Comparison of ENCODE assay signal across 20 cellular contexts in the genomic region with DNA sequence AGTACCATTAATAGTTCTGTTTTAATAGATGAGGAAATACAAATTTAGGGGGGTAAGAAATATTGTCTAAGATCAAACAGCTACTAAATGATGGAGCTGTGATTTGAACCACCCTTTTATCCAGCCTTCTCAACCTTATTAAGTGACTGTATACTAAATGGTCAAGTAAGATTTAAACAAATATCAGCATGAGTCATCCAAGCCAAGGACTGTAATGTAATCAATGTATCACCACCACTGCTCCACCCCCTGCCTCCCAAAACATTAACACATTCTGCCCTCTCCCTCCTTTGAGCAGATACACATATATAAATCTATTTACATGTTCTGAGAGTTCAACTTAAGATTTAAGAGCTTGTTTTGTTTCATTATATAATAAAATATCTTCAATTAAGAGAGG. TPM values are rescaled to one million over a fixed set of nuclear protein-coding genes. Genes with fewer than 3 reads are reported as not detected.
A peak's percentile ranks its signal among the peaks of the same experiment; 100 is the strongest.
DNase-seq lines count a peak whose midpoint lies in the region; ATAC-seq, FAIRE-seq and TF ChIP-seq lines count a peak whose summit lies in the region.
"Had no signal": no experiment of that assay in that cellular context is flagged by ENCODE, and none has a peak within 500 bp of the region (broad histone marks: within the 10 kb centered on the region; RNA-seq: fewer than 3 reads in every experiment).

No MANE protein-coding gene starts in this region.

- H3K4me3 ChIP-seq in GM23248 (no peak overlapping the region), OCI-LY7 (ENCODE audit: low read depth, low read length, poor library complexity, severe bottlenecking) (no peak overlapping the region), bronchial epithelial cell (ENCODE audit: low read depth, low read length) (no peak overlapping the region), mesenchymal stem cell (ENCODE audit: insufficient read depth in 1 of 2, low read depth in 1 of 2, low read length in 2 of 2) (no peak overlapping the region), SK-N-SH (ENCODE audit: low read depth in 2 of 2, low read length in 1 of 2) (no peak overlapping the region)
- H3K4me3 ChIP-seq: left ventricle myocardium inferior, suprapubic skin had no signal

- no peaks in the 10 kb centered on the region for H3K4me1 Mint-ChIP-seq in activated T-cell treated with anti-CD3 and anti-CD28 coated beads, Interleukin-2, amount 50 U/mL, for 24 hours (ENCODE audit: low read depth)
- H3K4me1 Mint-ChIP-seq in nephron progenitor cell, result no peaks in the 10 kb centered on the region
- H3K4me1 Mint-ChIP-seq: CD4-positive, alpha-beta memory T cell had no signal

- H2BK15ac ChIP-seq in mesenchymal stem cell (ENCODE audit: low read depth, poor library complexity, severe bottlenecking), result no peak overlapping the region

- H4K20me1 ChIP-seq in GM23248 (ENCODE audit: insufficient read depth), result no peaks in the 10 kb centered on the region
- no peaks in the 10 kb centered on the region for H4K20me1 ChIP-seq in OCI-LY7 (ENCODE audit: insufficient read depth, low read length)
- no peaks in the 10 kb centered on the region for H4K20me1 ChIP-seq in SK-N-SH (ENCODE audit: insufficient read depth)

- in situ Hi-C loops in GM23248 (cut with MboI), result loop anchor here (25.0 kb wide), 1 partner anchor 1659 kb away; the partner anchor contains the start of gene DEPDC1

- TF ChIP-seq EP300 in SK-N-SH (IDR thresholded peaks at IDR 0.05; ENCODE audit: borderline replicate concordance in 1 of 2, low read depth in 1 of 2, low read length in 1 of 2), result no peak

- no peak overlapping the region for H3K23ac ChIP-seq in mesenchymal stem cell (ENCODE audit: low read length in 2 of 2)

- H3K9me3 ChIP-seq in GM23248 (ENCODE audit: low read depth), result no peaks in the 10 kb centered on the region
- no peaks in the 10 kb centered on the region for H3K9me3 ChIP-seq in OCI-LY7 (ENCODE audit: low read length)
- H3K9me3 ChIP-seq in mesenchymal stem cell (ENCODE audit: control insufficient read depth, low read length), result no peaks in the 10 kb centered on the region
- no peaks in the 10 kb centered on the region for H3K9me3 ChIP-seq in SK-N-SH
- H3K9me3 ChIP-seq: left ventricle myocardium inferior, suprapubic skin had no signal

- H2AK5ac ChIP-seq in mesenchymal stem cell (ENCODE audit: low read length, severe bottlenecking), result no peak overlapping the region

- H3F3A ChIP-seq in GM23248 (ENCODE audit: insufficient read depth) (no peaks in the 10 kb centered on the region; the same call in 1 of the 2 replicates), SK-N-SH (replicated peaks; ENCODE audit: insufficient read depth) (peaks cover 16% of the 10 kb centered on the region)

- H2AFZ ChIP-seq in GM23248 (no peak overlapping the region), OCI-LY7 (ENCODE audit: low read length) (no peak overlapping the region), mesenchymal stem cell (ENCODE audit: low read depth, low read length) (no peak overlapping the region), SK-N-SH (ENCODE audit: low read depth) (no peak overlapping the region)

- H3K9ac ChIP-seq in GM23248 (no peak overlapping the region), mesenchymal stem cell (ENCODE audit: low read length) (peak overlapping the region; percentile 16), SK-N-SH (no peak overlapping the region)

- H3K27ac ChIP-seq in GM23248 (no peak overlapping the region), OCI-LY7 (ENCODE audit: low read depth, low read length, poor library complexity, severe bottlenecking) (no peak overlapping the region), mesenchymal stem cell (ENCODE audit: low read length, poor library complexity, severe bottlenecking) (no peak overlapping the region), SK-N-SH (ENCODE audit: low read depth in 2 of 2, low read length in 1 of 2) (no peak overlapping the region)
- H3K27ac ChIP-seq: left ventricle myocardium inferior, suprapubic skin had no signal

- no peak overlapping the region for H2BK5ac ChIP-seq in mesenchymal stem cell (ENCODE audit: low read depth, low read length, poor library complexity, severe bottlenecking)

- H3K36me3 Mint-ChIP-seq in activated T-cell treated with anti-CD3 and anti-CD28 coated beads, Interleukin-2, amount 50 U/mL, for 24 hours (ENCODE audit: low read depth), result peaks cover 52% of the 10 kb centered on the region
- peaks cover 21% of the 10 kb centered on the region for H3K36me3 Mint-ChIP-seq in nephron progenitor cell (ENCODE audit: low read depth)

- FAIRE-seq in bronchial epithelial cell (lab: Jason Lieb, UNC), result no peak

- H3K4me2 ChIP-seq in GM23248 (ENCODE audit: unreplicated experiment) (peak overlapping the region; percentile 16), OCI-LY7 (ENCODE audit: low read length) (no peak overlapping the region), mesenchymal stem cell (ENCODE audit: low read length, poor library complexity, severe bottlenecking) (no peak overlapping the region), SK-N-SH (no peak overlapping the region)

- TF ChIP-seq RAD21 in SK-N-SH (IDR thresholded peaks at IDR 0.05; ENCODE audit: low read length), result no peak

- BruUV-seq in OCI-LY7 (replicated peaks; lab: Mats Ljungman, UMichigan), result TSS peak; percentile 15

- H2BK12ac ChIP-seq in mesenchymal stem cell (ENCODE audit: low read length in 2 of 2), result no peak overlapping the region

- H3K27me3 ChIP-seq in GM23248 (replicated peaks; ENCODE audit: insufficient read depth), result no peaks in the 10 kb centered on the region
- no peaks in the 10 kb centered on the region for H3K27me3 ChIP-seq in bronchial epithelial cell (ENCODE audit: control insufficient read depth, insufficient read depth, low read length)
- H3K27me3 ChIP-seq in mesenchymal stem cell (ENCODE audit: control insufficient read depth in 1 of 2, insufficient read depth in 1 of 2, low read length in 2 of 2), result no peaks in the 10 kb centered on the region
- H3K27me3 ChIP-seq in SK-N-SH (ENCODE audit: insufficient read depth), result no peaks in the 10 kb centered on the region
- H3K27me3 ChIP-seq: suprapubic skin had no signal

- no peaks in the 10 kb centered on the region for H3K27me3 Mint-ChIP-seq in activated T-cell treated with anti-CD3 and anti-CD28 coated beads, Interleukin-2, amount 50 U/mL, for 24 hours
- no peaks in the 10 kb centered on the region for H3K27me3 Mint-ChIP-seq in nephron progenitor cell (ENCODE audit: low read depth, poor library complexity)
- H3K27me3 Mint-ChIP-seq: CD4-positive, alpha-beta memory T cell had no signal

- no peaks in the 10 kb centered on the region for H3K9me2 ChIP-seq in GM23248 (ENCODE audit: insufficient read depth)
- H3K9me2 ChIP-seq in OCI-LY7 (ENCODE audit: insufficient read depth, low read length), result no peaks in the 10 kb centered on the region
- H3K9me2 ChIP-seq in SK-N-SH, result no peaks in the 10 kb centered on the region

- TF ChIP-seq CTCF in OCI-LY7 (conservative IDR thresholded peaks at IDR 0.05; ENCODE audit: low read length) (no peak), bronchial epithelial cell (IDR thresholded peaks at IDR 0.05; ENCODE audit: insufficient read depth, low read length, severe bottlenecking) (no peak), nephron progenitor cell (IDR thresholded peaks at IDR 0.05) (no peak), SK-N-SH (IDR thresholded peaks at IDR 0.05) (no peak)

- no peak overlapping the region for H3K18ac ChIP-seq in mesenchymal stem cell (ENCODE audit: low read depth in 1 of 2, low read length in 2 of 2)

- H3K79me2 ChIP-seq in GM23248 (ENCODE audit: insufficient read depth), result no peaks in the 10 kb centered on the region
- H3K79me2 ChIP-seq in OCI-LY7 (ENCODE audit: insufficient read depth, low read depth, low read length), result no peaks in the 10 kb centered on the region
- H3K79me2 ChIP-seq in SK-N-SH (ENCODE audit: insufficient read depth), result no peaks in the 10 kb centered on the region

- H3K36me3 ChIP-seq in GM23248 (ENCODE audit: low read depth), result peaks cover 11% of the 10 kb centered on the region; the same call in 1 of the 2 replicates
- peaks cover 25% of the 10 kb centered on the region; the same call in 1 of the 2 replicates for H3K36me3 ChIP-seq in OCI-LY7 (ENCODE audit: insufficient read depth, low read length)
- H3K36me3 ChIP-seq in bronchial epithelial cell (ENCODE audit: control insufficient read depth, insufficient read depth, low read length), result peaks cover 2% of the 10 kb centered on the region
- peaks cover 0 to 8% of the 10 kb centered on the region in 2 experiments for H3K36me3 ChIP-seq in mesenchymal stem cell (ENCODE audit: control insufficient read depth in 1 of 2, insufficient read depth in 2 of 2, low read depth in 1 of 2, low read length in 2 of 2)
- H3K36me3 ChIP-seq in SK-N-SH (replicated peaks in 1 of 2; ENCODE audit: control insufficient read depth in 1 of 2, insufficient read depth in 2 of 2, low read length in 1 of 2), result peaks cover 23 to 31% of the 10 kb centered on the region in 2 experiments

- no peak overlapping the region for H4K91ac ChIP-seq in mesenchymal stem cell (ENCODE audit: low read length)

- no peak for ATAC-seq in HG03432 (IDR thresholded peaks at IDR 0.05; ENCODE audit: unreplicated experiment)
- ATAC-seq: activated naive CD4-positive, alpha-beta T cell treated with anti-CD3 and anti-CD28 coated beads, Interleukin-2, amount 50 U/mL, for 72 hours; right cardiac atrium; SK-N-SH treated with all-trans-retinoic acid at 6 μM for 48 hours had no signal

- POLR2A ChIA-PET in OCI-LY7 (lab: Charles Lee) (interaction anchor here (0.6 to 1.2 kb wide), 2 partner anchors 15 to 167 kb away, joined by 3 to 4 read pairs; no protein-coding TSS in a partner anchor), SK-N-SH (lab: Yijun Ruan, JAX) (no interaction called here)

- no peak overlapping the region for H3K4ac ChIP-seq in mesenchymal stem cell (ENCODE audit: low read depth in 1 of 2, low read length in 2 of 2)

- no peaks in the 10 kb centered on the region for H3K9me3 Mint-ChIP-seq in activated T-cell treated with anti-CD3 and anti-CD28 coated beads, Interleukin-2, amount 50 U/mL, for 24 hours
- H3K9me3 Mint-ChIP-seq in nephron progenitor cell, result no peaks in the 10 kb centered on the region
- H3K9me3 Mint-ChIP-seq: activated naive CD4-positive, alpha-beta T cell treated with anti-CD3 and anti-CD28 coated beads, Interleukin-2, amount 50 U/mL, for 72 hours; CD4-positive, alpha-beta memory T cell had no signal

- peak; percentile 66 for DNase-seq in GM23248
- no peak for DNase-seq in OCI-LY7 (ENCODE audit: low spot score)
- peak; percentile 80 for DNase-seq in bronchial epithelial cell (ENCODE audit: low read depth)
- peak; percentile 74 for DNase-seq in mesenchymal stem cell
- no peak for DNase-seq in activated T-cell treated with anti-CD3 and anti-CD28 coated beads, Interleukin-2, amount 50 U/mL, for 24 hours
- DNase-seq in nephron progenitor cell, result no peak
- no peak for DNase-seq in SK-N-SH
- DNase-seq: CD4-positive, alpha-beta memory T cell; head of caudate nucleus; left ventricle myocardium inferior; NCI-H1436; NCI-H2171 treated with DMSO at 0.1 percent for 48 hours; NCI-H774; nucleus accumbens; right cardiac atrium; T-helper 9 cell had no signal

- H3K79me1 ChIP-seq in mesenchymal stem cell (replicated peaks; ENCODE audit: low read length, poor library complexity, severe bottlenecking), result no peaks in the 10 kb centered on the region

- H3K4me1 ChIP-seq in GM23248 (ENCODE audit: insufficient read depth) (peaks cover 23% of the 10 kb centered on the region), OCI-LY7 (ENCODE audit: insufficient read depth, low read length, poor library complexity, severe bottlenecking) (no peaks in the 10 kb centered on the region), mesenchymal stem cell (ENCODE audit: control insufficient read depth, insufficient read depth, low read depth, low read length) (no peaks in the 10 kb centered on the region), SK-N-SH (ENCODE audit: control insufficient read depth in 1 of 2, insufficient read depth in 2 of 2, low read depth in 1 of 2, low read length in 1 of 2) (peaks cover 0 to 11% of the 10 kb centered on the region in 2 experiments; a peak in 2 of 4 replicates)
- H3K4me1 ChIP-seq: suprapubic skin had no signal

- CTCF ChIA-PET in OCI-LY7 (lab: Charles Lee; ENCODE audit: unreplicated experiment) (no interaction called here), SK-N-SH (lab: Yijun Ruan, JAX) (interaction anchor here (0.8 kb wide), 1 partner anchor 9 kb away, joined by 3 read pairs; no protein-coding TSS in a partner anchor)

- H2BK120ac ChIP-seq in mesenchymal stem cell (ENCODE audit: low read depth, low read length), result no peak overlapping the region

- H3K4me3 Mint-ChIP-seq in activated T-cell treated with anti-CD3 and anti-CD28 coated beads, Interleukin-2, amount 50 U/mL, for 24 hours, result no peak overlapping the region
- no peak overlapping the region for H3K4me3 Mint-ChIP-seq in nephron progenitor cell
- H3K4me3 Mint-ChIP-seq: CD4-positive, alpha-beta memory T cell had no signal

- no peak overlapping the region for H3K14ac ChIP-seq in mesenchymal stem cell (ENCODE audit: low read length in 2 of 2)

- intact Hi-C loops in OCI-LY7 (cut with micrococcal nuclease; ENCODE audit: unreplicated experiment), result no loop called here

- H3K27ac Mint-ChIP-seq in activated T-cell treated with anti-CD3 and anti-CD28 coated beads, Interleukin-2, amount 50 U/mL, for 24 hours, result no peak overlapping the region
- no peak overlapping the region for H3K27ac Mint-ChIP-seq in nephron progenitor cell
- H3K27ac Mint-ChIP-seq: activated naive CD4-positive, alpha-beta T cell treated with anti-CD3 and anti-CD28 coated beads, Interleukin-2, amount 50 U/mL, for 72 hours; CD4-positive, alpha-beta memory T cell had no signal

- H4K8ac ChIP-seq in mesenchymal stem cell (ENCODE audit: low read length), result no peak overlapping the region

RNA-seq across cellular contexts. Expression of gene LRRC40, which starts 58.9 kb away (rescaled TPM):
- total RNA-seq in GM23248 (2014; rRNA removed; shearing (Covaris generic)), result 18.8 and 24.1 TPM in 2 replicates
- 15.7 and 16.4 TPM in 2 replicates for polyA plus RNA-seq in GM23248 (2016; fragmentation: Nextera tagmentation; extraction: Ambion mirVana)
- 20.1 and 20.3 TPM in 2 replicates for total RNA-seq in OCI-LY7 (2014; rRNA removed; shearing (Covaris generic))
- 22.0 and 23.5 TPM in 2 replicates for total RNA-seq in OCI-LY7 (2022)
- 14.7 and 15.3 TPM in 2 replicates for total RNA-seq in bronchial epithelial cell
- 14.1 TPM for polyA plus RNA-seq in mesenchymal stem cell (2013, experiment 1 of 2)
- polyA plus RNA-seq in mesenchymal stem cell (2013, experiment 2 of 2), result 15.9 TPM
- 5.6 and 6.3 TPM in 2 replicates for polyA plus RNA-seq in SK-N-SH (2012; rRNA removed)
- polyA plus RNA-seq in SK-N-SH (2012; cell fraction: cytosol; rRNA removed), result 8.8 and 10.7 TPM in 2 replicates
- polyA plus RNA-seq in SK-N-SH (2012; cell fraction: nucleus; rRNA removed), result 4.1 and 7.1 TPM in 2 replicates

Comparison
In these comparisons a context has a peak if more than half of its experiments do, and no peak if none do; other contexts are left out.
1. DNase-seq: peak in GM23248 (single experiment), bronchial epithelial cell (single experiment) and mesenchymal stem cell (single experiment); none in OCI-LY7 (single experiment), activated T-cell treated with anti-CD3 and anti-CD28 coated beads, Interleukin-2, amount 50 U/mL, for 24 hours (single experiment), nephron progenitor cell (single experiment) and SK-N-SH (single experiment).